In the genomic region with DNA sequence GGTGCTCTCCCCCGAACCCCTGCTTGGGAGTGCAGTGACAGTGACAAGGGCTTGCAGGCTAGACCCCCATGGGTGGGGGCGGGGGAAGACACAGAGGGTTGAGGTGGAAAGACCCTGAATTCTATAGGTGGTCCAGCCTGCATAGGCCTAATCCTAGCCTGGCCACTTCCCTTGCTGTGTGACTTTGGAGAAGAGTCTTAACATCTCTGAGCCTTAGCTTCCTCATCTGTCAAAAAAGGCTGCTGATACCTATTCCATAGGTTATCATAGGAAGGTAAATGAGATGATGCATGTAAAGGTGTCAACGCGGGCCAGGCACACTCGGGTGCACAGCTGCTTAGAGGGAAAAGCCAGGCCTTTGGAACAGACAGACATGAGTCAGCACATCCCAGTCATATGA, we compare ENCODE assay signal across 16 cellular contexts. TPM values are rescaled to one million over a fixed set of nuclear protein-coding genes. Genes with fewer than 3 reads are reported as not detected.
DNase-seq lines count a peak whose midpoint lies in the region; ATAC-seq, FAIRE-seq and TF ChIP-seq lines count a peak whose summit lies in the region.
"Had no signal": no experiment of that assay in that cellular context is flagged by ENCODE, and none has a peak within 500 bp of the region (broad histone marks: within the 10 kb centered on the region; RNA-seq: fewer than 3 reads in every experiment).

No MANE protein-coding gene starts in this region.

- H3K9ac ChIP-seq in HepG2 (ENCODE audit: insufficient read depth, low read depth, low read length) (no peak overlapping the region), K562 (ENCODE audit: insufficient read depth in 1 of 2, low read depth in 2 of 2, low read length in 2 of 2) (no peak overlapping the region), mammary epithelial cell (ENCODE audit: insufficient read depth, low read length) (no peak overlapping the region)
- H3K9ac ChIP-seq: GM23248 had no signal

- POLR2A ChIA-PET in HepG2 (lab: Yijun Ruan, JAX): no interaction called here
- POLR2A ChIA-PET in K562 (lab: Yijun Ruan, JAX): no interaction called here

- H2AFZ ChIP-seq in HepG2 (ENCODE audit: low read length) (no peak overlapping the region), K562 (ENCODE audit: low read depth, low read length) (no peak overlapping the region), mammary epithelial cell (ENCODE audit: low read depth, low read length) (no peak overlapping the region)
- H2AFZ ChIP-seq: GM23248 had no signal

- H3K4me2 ChIP-seq in HepG2 (ENCODE audit: low read depth, low read length) (no peak overlapping the region), K562 (ENCODE audit: insufficient read depth, low read length) (no peak overlapping the region), mammary epithelial cell (ENCODE audit: insufficient read depth, low read depth, low read length) (no peak overlapping the region)

- no peaks in the 10 kb centered on the region for H3K9me1 ChIP-seq in K562 (ENCODE audit: control insufficient read depth, insufficient read depth, low read length)

- FAIRE-seq in HepG2 (lab: Jason Lieb, UNC) (no peak), K562 (lab: Jason Lieb, UNC) (no peak)

- H3K9me3 ChIP-seq in HepG2 (ENCODE audit: low read length) (no peaks in the 10 kb centered on the region), right lobe of liver (no peaks in the 10 kb centered on the region), K562 (replicated peaks; ENCODE audit: control insufficient read depth, insufficient read depth, low read depth, low read length) (no peaks in the 10 kb centered on the region), mammary epithelial cell (replicated peaks; ENCODE audit: insufficient read depth, low read length) (no peaks in the 10 kb centered on the region)

- no peaks in the 10 kb centered on the region for H3K36me3 ChIP-seq in HepG2 (replicated peaks in 1 of 2; ENCODE audit: control insufficient read depth in 1 of 2, insufficient read depth in 2 of 2, low read length in 2 of 2)
- no peaks in the 10 kb centered on the region for H3K36me3 ChIP-seq in right lobe of liver
- no peaks in the 10 kb centered on the region for H3K36me3 ChIP-seq in K562 (ENCODE audit: control insufficient read depth, insufficient read depth, low read length)
- no peaks in the 10 kb centered on the region for H3K36me3 ChIP-seq in mammary epithelial cell (ENCODE audit: insufficient read depth, low read length)

- WGBS in HepG2 (ENCODE audit: low lambda C conversion rate): 50% methylated on average over 5 of the region's 5 CpGs
- WGBS in right lobe of liver (ENCODE audit: insufficient coverage, low coverage, low lambda C conversion rate, missing lambda C conversion rate): 93% methylated on average over 3 of the region's 5 CpGs
- 13% methylated on average over 5 of the region's 5 CpGs for WGBS in K562 (ENCODE audit: insufficient coverage, low coverage, missing lambda C conversion rate)
- 100% methylated on average over 3 of the region's 5 CpGs for WGBS in mammary epithelial cell (ENCODE audit: low coverage, missing lambda C conversion rate)

- no peaks in the 10 kb centered on the region for H4K20me1 ChIP-seq in HepG2 (ENCODE audit: insufficient read depth, low read length)
- H4K20me1 ChIP-seq in K562 (replicated peaks; ENCODE audit: control insufficient read depth, insufficient read depth, low read length): no peaks in the 10 kb centered on the region
- H4K20me1 ChIP-seq in mammary epithelial cell (ENCODE audit: insufficient read depth, low read length): no peaks in the 10 kb centered on the region

- no peaks in the 10 kb centered on the region for H3K79me2 ChIP-seq in HepG2 (ENCODE audit: insufficient read depth, low read length)
- no peaks in the 10 kb centered on the region for H3K79me2 ChIP-seq in K562 (ENCODE audit: control insufficient read depth, insufficient read depth, low read length)
- no peaks in the 10 kb centered on the region for H3K79me2 ChIP-seq in mammary epithelial cell (ENCODE audit: insufficient read depth, low read length)

- DNase-seq in HepG2 (ENCODE audit: low spot score) (no peak), right lobe of liver (no peak), K562 (ENCODE audit: extremely low read depth in 1 of 4, low spot score in 3 of 4) (no peak), posterior vena cava (ENCODE audit: low spot score) (peak; percentile 48), GM03348 (ENCODE audit: low spot score) (no peak), mammary epithelial cell (no peak)

- no peaks in the 10 kb centered on the region for H3K4me1 ChIP-seq in HepG2 (ENCODE audit: insufficient read depth, low read length)
- no peaks in the 10 kb centered on the region for H3K4me1 ChIP-seq in right lobe of liver
- H3K4me1 ChIP-seq in K562 (replicated peaks in 1 of 2; ENCODE audit: control insufficient read depth in 2 of 2, insufficient read depth in 2 of 2, low read length in 2 of 2): no peaks in the 10 kb centered on the region
- H3K4me1 ChIP-seq in mammary epithelial cell (ENCODE audit: insufficient read depth, low read length): no peaks in the 10 kb centered on the region

- in situ Hi-C loops in HepG2 (cut with HindIII; ENCODE audit: extremely low pct_ligation_motif_present, low pct_unique_long_range_greater_than_20kb): loop anchor here (5.0 kb wide), 2 partner anchors 193 to 308 kb away; no protein-coding TSS in a partner anchor
- in situ Hi-C loops in K562 (cut with MboI): loop anchor here (5.0 to 10.0 kb wide), 2 partner anchors 193 to 200 kb away; no protein-coding TSS in a partner anchor
- in situ Hi-C loops in mammary epithelial cell (cut with MboI; ENCODE audit: low sequenced_read_pairs in 2 of 2): loop anchor here in 1 of 2 donors (25.0 kb wide), 2 partner anchors 183 to 308 kb away; no protein-coding TSS in a partner anchor

- H3K27me3 ChIP-seq in HepG2 (ENCODE audit: control insufficient read depth in 1 of 2, insufficient read depth in 2 of 2, low read length in 2 of 2): no peaks in the 10 kb centered on the region; a peak in 1 of 5 replicates
- H3K27me3 ChIP-seq in right lobe of liver: no peaks in the 10 kb centered on the region
- H3K27me3 ChIP-seq in K562 (ENCODE audit: control insufficient read depth in 2 of 2, insufficient read depth in 2 of 2, low read length in 2 of 2): peaks cover 0 to 5% of the 10 kb centered on the region in 2 experiments; a peak in 2 of 5 replicates
- H3K27me3 ChIP-seq in mammary epithelial cell (ENCODE audit: insufficient read depth, low read length): no peaks in the 10 kb centered on the region

- no peak overlapping the region for H3K4me3 ChIP-seq in HepG2 (replicated peaks in 1 of 3; ENCODE audit: insufficient read depth in 1 of 3, low read depth in 2 of 3, low read length in 3 of 3)
- no peak overlapping the region for H3K4me3 ChIP-seq in right lobe of liver
- H3K4me3 ChIP-seq in K562: no peak overlapping the region
- no peak overlapping the region for H3K4me3 ChIP-seq in mammary epithelial cell (replicated peaks in 1 of 3; ENCODE audit: insufficient read depth in 1 of 3, low read depth in 2 of 3, low read length in 3 of 3)
- H3K4me3 ChIP-seq: GM23248 had no signal

- TF ChIP-seq CTCF in HepG2 (CRISPR knock-in tag; IDR thresholded peaks at IDR 0.05): no peak
- no peak for TF ChIP-seq CTCF in right lobe of liver (IDR thresholded peaks at IDR 0.05)
- TF ChIP-seq CTCF in K562 (IDR thresholded peaks at IDR 0.05 in 2 of 3, conservative IDR thresholded peaks at IDR 0.05 in 1 of 3; ENCODE audit: insufficient read depth in 2 of 3, low read depth in 1 of 3, low read length in 3 of 3): no peak
- no peak for TF ChIP-seq CTCF in mammary epithelial cell (conservative IDR thresholded peaks at IDR 0.05 in 1 of 2, IDR thresholded peaks at IDR 0.05 in 1 of 2; ENCODE audit: extremely low read depth in 1 of 2, insufficient read depth in 1 of 2, low read depth in 1 of 2, low read length in 2 of 2)

- no TSS peak for BruUV-seq in HepG2 (replicated peaks; lab: Mats Ljungman, UMichigan)
- no TSS peak for BruUV-seq in K562 (replicated peaks; lab: Mats Ljungman, UMichigan)
- no TSS peak for BruUV-seq in mammary epithelial cell (replicated peaks; lab: Mats Ljungman, UMichigan)

- TF ChIP-seq POLR2A in HepG2 (IDR thresholded peaks at IDR 0.05; ENCODE audit: insufficient read depth in 1 of 2, low read depth in 2 of 2, low read length in 2 of 2) (no peak), right lobe of liver (IDR thresholded peaks at IDR 0.05) (no peak), K562 (conservative IDR thresholded peaks at IDR 0.05) (no peak)

- H3K27ac ChIP-seq in HepG2 (ENCODE audit: extremely low read length, insufficient read depth, low read length) (no peak overlapping the region), right lobe of liver (no peak overlapping the region), K562 (ENCODE audit: extremely low read depth, low read depth, low read length) (no peak overlapping the region), mammary epithelial cell (ENCODE audit: insufficient read depth, low read depth, low read length) (no peak overlapping the region)
- H3K27ac ChIP-seq: GM23248 had no signal

- dilution Hi-C loops in mammary epithelial cell (cut with HindIII; ENCODE audit: low sequenced_read_pairs): no loop called here

- TF ChIP-seq RAD21 in HepG2 (CRISPR knock-in tag; IDR thresholded peaks at IDR 0.05): no peak
- no peak for TF ChIP-seq RAD21 in K562 (CRISPR knock-in tag; conservative IDR thresholded peaks at IDR 0.05 in 1 of 2, IDR thresholded peaks at IDR 0.05 in 1 of 2)

- CTCF ChIA-PET in HepG2 (lab: Yijun Ruan, JAX; ENCODE audit: low intra/inter-chr PET ratio, low total read pairs): interaction anchor here (0.9 to 5.3 kb wide), 16 partner anchors 11 to 305 kb away, joined by 3 to 97 read pairs (median 5); a partner anchor contains a TSS
- CTCF ChIA-PET in K562 (lab: Yijun Ruan, JAX; ENCODE audit: low intra/inter-chr PET ratio): interaction anchor here (0.6 to 2.2 kb wide), 7 partner anchors 117 to 1035 kb away, joined by 3 to 22 read pairs (median 7); no protein-coding TSS in a partner anchor
- CTCF ChIA-PET in mammary epithelial cell (lab: Charles Lee; ENCODE audit: low non-redundant PET): no interaction called here

- intact Hi-C loops in HepG2 (cut with micrococcal nuclease; ENCODE audit: unreplicated experiment) (no loop called here), right lobe of liver (cut with DNase I) (loop anchor here (2.0 to 10.0 kb wide), 4 partner anchors 110 to 193 kb away; no protein-coding TSS in a partner anchor), K562 (cut with micrococcal nuclease) (loop anchor here (5.0 to 10.0 kb wide), 2 partner anchors 117 to 300 kb away; no protein-coding TSS in a partner anchor), posterior vena cava (cut with DNase I) (no loop called here), mammary epithelial cell (cut with micrococcal nuclease) (no loop called here)

- TF ChIP-seq EP300 in HepG2 (IDR thresholded peaks at IDR 0.05; ENCODE audit: low read depth in 2 of 2, low read length in 2 of 2) (no peak), HepG2 (CRISPR knock-in tag; IDR thresholded peaks at IDR 0.05; ENCODE audit: borderline replicate concordance) (no peak), K562 (IDR thresholded peaks at IDR 0.05; ENCODE audit: low read length) (no peak)

- ATAC-seq in HepG2: no peak
- ATAC-seq in right lobe of liver: no peak
- ATAC-seq in K562: no peak

RNA-seq across cellular contexts. Expression of a gene that starts 15.8 kb away (rescaled TPM):
- total RNA-seq in HepG2 (2016; rRNA removed; fragmentation: Illumina TruSeq; extraction: Trizol) (not detected in 2 replicates), right lobe of liver (not detected), K562 (2014; rRNA removed) (not detected in 2 replicates), K562 (2014; rRNA removed; fragmentation: Illumina TruSeq; extraction: Trizol) (not detected in 2 replicates), K562 (2015; rRNA removed; fragmentation: Illumina TruSeq; extraction: Trizol) (not detected in 2 replicates), K562 (2021) (not detected in 2 replicates), posterior vena cava (not detected), mammary epithelial cell (not detected)
- total RNA-seq in HepG2 (2016; cell fraction: cytosol; rRNA removed; fragmentation: Illumina TruSeq; extraction: Trizol; ENCODE audit: low read depth): not detected in 2 replicates
- not detected in 2 replicates for total RNA-seq in HepG2 (2016; cell fraction: insoluble cytoplasmic fraction; rRNA removed; fragmentation: Illumina TruSeq; extraction: Trizol)
- not detected in 2 replicates for total RNA-seq in HepG2 (2016; cell fraction: membrane; rRNA removed; fragmentation: Illumina TruSeq; extraction: Trizol)
- not detected in 2 replicates for total RNA-seq in HepG2 (2016; cell fraction: nucleus; rRNA removed; fragmentation: Illumina TruSeq; extraction: Trizol)
- polyA plus RNA-seq in HepG2 (2011; rRNA removed) (0.09 and 0.13 TPM in 2 replicates), K562 (2011; rRNA removed) (not detected in 2 replicates), K562 (2014; fragmentation: Illumina TruSeq; extraction: Trizol) (not detected in 2 replicates), K562 (2014; fragmentation: Nextera tagmentation; extraction: Ambion mirVana) (not detected), K562 (2014; rRNA removed) (not detected in 2 replicates), mammary epithelial cell (not detected)
- polyA plus RNA-seq in HepG2 (2011; cell fraction: cytosol; rRNA removed): 0.06 and 0.07 TPM in 2 replicates
- 0.32 and 0.36 TPM in 2 replicates for polyA plus RNA-seq in HepG2 (2011; cell fraction: nucleus; rRNA removed)
- polyA plus RNA-seq in HepG2 (2012): not detected in 2 replicates
- not detected in 2 replicates for polyA plus RNA-seq in HepG2 (2016; cell fraction: cytosol; fragmentation: Illumina TruSeq; extraction: Trizol; ENCODE audit: low read depth)
- not detected in 2 replicates for polyA plus RNA-seq in HepG2 (2016; cell fraction: insoluble cytoplasmic fraction; fragmentation: Illumina TruSeq; extraction: Trizol; ENCODE audit: low read depth)
- not detected in 2 replicates for polyA plus RNA-seq in HepG2 (2016; cell fraction: membrane; fragmentation: Illumina TruSeq; extraction: Trizol; ENCODE audit: low read depth)
- not detected in 2 replicates for polyA plus RNA-seq in HepG2 (2016; cell fraction: nucleus; fragmentation: Illumina TruSeq; extraction: Trizol; ENCODE audit: insufficient read depth, low read depth)
- not detected in 2 replicates for polyA minus RNA-seq in HepG2 (2011; rRNA and poly(A)+ RNA removed; ENCODE audit: low replicate concordance)
- not detected in 2 replicates for polyA minus RNA-seq in HepG2 (2011; cell fraction: cytosol; rRNA and poly(A)+ RNA removed)
- not detected in 2 replicates for polyA minus RNA-seq in HepG2 (2011; cell fraction: nucleus; rRNA and poly(A)+ RNA removed)
- total RNA-seq in K562 (2011; cell fraction: chromatin; rRNA removed; ENCODE audit: low replicate concordance): not detected in 2 replicates
- not detected in 2 replicates for total RNA-seq in K562 (2011; cell fraction: nucleolus; rRNA removed)
- not detected in 2 replicates for total RNA-seq in K562 (2011; cell fraction: nucleoplasm; rRNA removed)
- not detected in 2 replicates for polyA plus RNA-seq in K562 (2011; cell fraction: cytosol; rRNA removed)
- not detected in 2 replicates for polyA plus RNA-seq in K562 (2011; cell fraction: nucleus; rRNA removed)
- not detected in 2 replicates for polyA plus RNA-seq in K562 (2012)
- polyA minus RNA-seq in K562 (2011; rRNA and poly(A)+ RNA removed): not detected in 2 replicates
- polyA minus RNA-seq in K562 (2011; cell fraction: cytosol; rRNA and poly(A)+ RNA removed): not detected in 2 replicates
- not detected in 2 replicates for polyA minus RNA-seq in K562 (2011; cell fraction: nucleus; rRNA and poly(A)+ RNA removed)
- polyA minus RNA-seq in mammary epithelial cell: not detected
- total RNA-seq: A673; Calu3; CD4-positive, alpha-beta memory T cell; Daoy; G401; GM23248; H4; H9; HFFc6 had no signal
- polyA plus RNA-seq: BJ; CD4-positive, alpha-beta memory T cell; GM23248 had no signal

RNA-seq across cellular contexts. Expression of a gene that starts 41.5 kb away (rescaled TPM):
- total RNA-seq in HepG2 (2016; rRNA removed; fragmentation: Illumina TruSeq; extraction: Trizol) (not detected in 2 replicates), right lobe of liver (not detected), K562 (2014; rRNA removed) (not detected in 2 replicates), K562 (2014; rRNA removed; fragmentation: Illumina TruSeq; extraction: Trizol) (not detected in 2 replicates), K562 (2015; rRNA removed; fragmentation: Illumina TruSeq; extraction: Trizol) (not detected in 2 replicates), K562 (2021) (not detected in 2 replicates), posterior vena cava (not detected), mammary epithelial cell (not detected)
- total RNA-seq in HepG2 (2016; cell fraction: cytosol; rRNA removed; fragmentation: Illumina TruSeq; extraction: Trizol; ENCODE audit: low read depth): not detected in 2 replicates
- total RNA-seq in HepG2 (2016; cell fraction: insoluble cytoplasmic fraction; rRNA removed; fragmentation: Illumina TruSeq; extraction: Trizol): not detected in 2 replicates
- total RNA-seq in HepG2 (2016; cell fraction: membrane; rRNA removed; fragmentation: Illumina TruSeq; extraction: Trizol): not detected in 2 replicates
- total RNA-seq in HepG2 (2016; cell fraction: nucleus; rRNA removed; fragmentation: Illumina TruSeq; extraction: Trizol): not detected in 2 replicates
- polyA plus RNA-seq in HepG2 (2011; rRNA removed) (0.09 TPM in 1 of 2 replicates, not detected in the other), K562 (2011; rRNA removed) (not detected in 2 replicates), K562 (2014; fragmentation: Illumina TruSeq; extraction: Trizol) (not detected in 2 replicates), K562 (2014; fragmentation: Nextera tagmentation; extraction: Ambion mirVana) (not detected), K562 (2014; rRNA removed) (not detected in 2 replicates), mammary epithelial cell (not detected)
- not detected in 2 replicates for polyA plus RNA-seq in HepG2 (2011; cell fraction: cytosol; rRNA removed)
- 0.21 TPM in 1 of 2 replicates, not detected in the other for polyA plus RNA-seq in HepG2 (2011; cell fraction: nucleus; rRNA removed)
- polyA plus RNA-seq in HepG2 (2012): not detected in 2 replicates
- polyA plus RNA-seq in HepG2 (2016; cell fraction: cytosol; fragmentation: Illumina TruSeq; extraction: Trizol; ENCODE audit: low read depth): not detected in 2 replicates
- polyA plus RNA-seq in HepG2 (2016; cell fraction: insoluble cytoplasmic fraction; fragmentation: Illumina TruSeq; extraction: Trizol; ENCODE audit: low read depth): not detected in 2 replicates
- not detected in 2 replicates for polyA plus RNA-seq in HepG2 (2016; cell fraction: membrane; fragmentation: Illumina TruSeq; extraction: Trizol; ENCODE audit: low read depth)
- not detected in 2 replicates for polyA plus RNA-seq in HepG2 (2016; cell fraction: nucleus; fragmentation: Illumina TruSeq; extraction: Trizol; ENCODE audit: insufficient read depth, low read depth)
- not detected in 2 replicates for polyA minus RNA-seq in HepG2 (2011; rRNA and poly(A)+ RNA removed; ENCODE audit: low replicate concordance)
- not detected in 2 replicates for polyA minus RNA-seq in HepG2 (2011; cell fraction: cytosol; rRNA and poly(A)+ RNA removed)
- not detected in 2 replicates for polyA minus RNA-seq in HepG2 (2011; cell fraction: nucleus; rRNA and poly(A)+ RNA removed)
- not detected in 2 replicates for total RNA-seq in K562 (2011; cell fraction: chromatin; rRNA removed; ENCODE audit: low replicate concordance)
- total RNA-seq in K562 (2011; cell fraction: nucleolus; rRNA removed): not detected in 2 replicates
- total RNA-seq in K562 (2011; cell fraction: nucleoplasm; rRNA removed): not detected in 2 replicates
- not detected in 2 replicates for polyA plus RNA-seq in K562 (2011; cell fraction: cytosol; rRNA removed)
- not detected in 2 replicates for polyA plus RNA-seq in K562 (2011; cell fraction: nucleus; rRNA removed)
- polyA plus RNA-seq in K562 (2012): not detected in 2 replicates
- polyA minus RNA-seq in K562 (2011; rRNA and poly(A)+ RNA removed): not detected in 2 replicates
- polyA minus RNA-seq in K562 (2011; cell fraction: cytosol; rRNA and poly(A)+ RNA removed): not detected in 2 replicates
- polyA minus RNA-seq in K562 (2011; cell fraction: nucleus; rRNA and poly(A)+ RNA removed): not detected in 2 replicates
- polyA minus RNA-seq in mammary epithelial cell: not detected
- total RNA-seq: A673; Calu3; CD4-positive, alpha-beta memory T cell; Daoy; G401; GM23248; H4; H9; HFFc6 had no signal
- polyA plus RNA-seq: BJ; CD4-positive, alpha-beta memory T cell; GM23248 had no signal

Comparison
In these comparisons a context has a peak if more than half of its experiments do, and no peak if none do; other contexts are left out.
1. intact Hi-C loops: an anchor here in right lobe of liver (2.0 to 10.0 kb wide) and K562 (5.0 to 10.0 kb wide); none called in HepG2, posterior vena cava and mammary epithelial cell.